19 cellular contexts compared by ENCODE assay signal in the genomic region with DNA sequence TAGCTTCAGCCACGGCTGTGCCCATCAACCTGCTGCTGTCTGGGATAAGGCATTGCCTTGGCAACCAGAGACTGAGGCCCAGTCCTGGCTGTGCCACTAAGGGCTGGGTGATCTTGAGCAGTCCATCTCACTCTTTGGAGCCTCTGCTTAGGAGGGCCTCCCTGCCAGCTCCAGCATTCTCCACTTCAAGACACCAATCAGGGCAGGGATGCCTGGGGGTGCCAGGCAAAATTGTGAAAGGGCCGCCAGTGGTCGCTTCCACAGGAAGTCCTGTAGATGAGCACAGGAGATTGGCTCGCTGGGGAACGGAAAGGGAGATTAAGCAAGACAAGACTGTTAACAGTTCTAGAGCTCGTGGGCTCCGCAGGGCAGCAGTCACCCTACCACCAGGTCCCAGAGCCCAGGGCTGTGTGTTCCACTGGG. TPM values are rescaled to one million over a fixed set of nuclear protein-coding genes. Genes with fewer than 3 reads are reported as not detected.
DNase-seq lines count a peak whose midpoint lies in the region; ATAC-seq and TF ChIP-seq lines count a peak whose summit lies in the region.
"Had no signal": no experiment of that assay in that cellular context is flagged by ENCODE, and none has a peak within 500 bp of the region (broad histone marks: within the 10 kb centered on the region; RNA-seq: fewer than 3 reads in every experiment).

A gene with protein sequence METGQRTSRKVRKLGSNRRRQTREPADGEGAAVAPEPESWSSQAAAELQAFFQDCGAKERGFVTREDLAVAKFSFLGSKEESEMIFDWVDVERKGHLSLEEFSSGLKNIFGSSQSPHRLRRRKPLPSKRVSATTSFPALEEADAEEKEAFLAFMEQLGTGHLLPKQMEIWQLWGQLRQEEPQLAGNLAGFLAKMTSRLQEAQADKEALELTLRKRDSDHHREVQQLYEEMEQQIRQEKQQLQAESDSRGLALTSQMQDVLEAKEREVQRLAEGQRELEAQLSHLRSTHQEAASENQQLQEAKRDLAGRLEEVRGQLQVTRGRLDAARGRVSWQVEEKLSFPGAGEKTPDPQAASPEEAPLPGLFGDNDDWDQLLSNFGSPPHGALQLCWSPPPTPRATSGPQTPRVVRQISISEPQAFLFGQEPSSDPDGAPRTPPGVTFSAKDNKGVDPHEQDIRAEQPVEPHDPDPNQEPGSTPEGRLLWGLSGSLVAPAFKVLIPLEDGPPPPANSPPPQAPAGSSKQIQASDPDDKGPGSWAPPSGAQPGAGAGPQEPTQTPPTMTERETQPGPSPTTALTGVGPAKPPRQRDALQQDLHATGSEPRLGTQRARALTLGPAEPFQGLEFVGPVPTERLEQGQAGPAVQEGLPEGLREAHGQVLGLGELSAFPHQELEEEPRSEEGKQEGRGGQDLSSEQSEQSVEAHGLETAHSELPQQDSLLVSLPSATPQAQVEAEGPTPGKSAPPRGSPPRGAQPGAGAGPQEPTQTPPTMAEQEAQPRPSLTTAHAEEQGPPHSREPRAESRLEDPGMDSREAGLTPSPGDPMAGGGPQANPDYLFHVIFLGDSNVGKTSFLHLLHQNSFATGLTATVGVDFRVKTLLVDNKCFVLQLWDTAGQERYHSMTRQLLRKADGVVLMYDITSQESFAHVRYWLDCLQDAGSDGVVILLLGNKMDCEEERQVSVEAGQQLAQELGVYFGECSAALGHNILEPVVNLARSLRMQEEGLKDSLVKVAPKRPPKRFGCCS (plus strand): TSS at position 346 of the 423 bp plus-strand sequence. CDS start 6,410 bp downstream, outside the sequence.

- TF ChIP-seq EP300 in upper lobe of left lung (IDR thresholded peaks at IDR 0.05) = no peak

- H3K4me3 ChIP-seq in left lung = no peak within 1 kb of the TSS
- no peak within 1 kb of the TSS for H3K4me3 ChIP-seq in upper lobe of left lung
- H3K4me3 ChIP-seq: A549, esophagus muscularis mucosa, GM23338, hepatocyte, SJCRH30 had no signal

- TF ChIP-seq CTCF in left lung (IDR thresholded peaks at IDR 0.05) (no peak), upper lobe of left lung (IDR thresholded peaks at IDR 0.05) (no peak)

- peak within 1 kb of the TSS in 1 of 2 donors; percentile 48 for H3K27ac ChIP-seq in left lung
- H3K27ac ChIP-seq in upper lobe of left lung = peak within 1 kb of the TSS in 1 of 4 donors; percentile 31
- H3K27ac ChIP-seq: A549, esophagus muscularis mucosa, hepatocyte, SJCRH30, VCaP had no signal

- H3K4me1 ChIP-seq in left lung (peaks cover 0 to 52% of the 10 kb centered on the region in 2 donors), upper lobe of left lung (peaks cover 4 to 21% (median 10%) of the 10 kb centered on the region in 4 donors)

- H3K36me3 Mint-ChIP-seq in activated T-cell treated with anti-CD3 and anti-CD28 coated beads, Interleukin-2, amount 50 U/mL, for 72 hours (ENCODE audit: insufficient read depth in 2 of 2) = peaks cover 0 to 2% of the 10 kb centered on the region in 2 donors

- no peak for DNase-seq in activated T-cell treated with anti-CD3 and anti-CD28 coated beads, Interleukin-2, amount 50 U/mL, for 72 hours
- DNase-seq in activated T-cell treated with anti-CD3 and anti-CD28 coated beads, Interleukin-2, amount 50 U/mL, for 1 hour = no peak
- peak; percentile 92 for DNase-seq in SIG-M5 treated with dmso at 0.1 percent for 504 hours (lab: John Stamatoyannopoulos, UW; ENCODE audit: unreplicated experiment)
- DNase-seq in left lung = no peak
- peak in 1 of 2 donors; percentile 39 for DNase-seq in upper lobe of left lung
- no peak for DNase-seq in cerebellum (ENCODE audit: low spot score)
- DNase-seq: amniotic stem cell; NCI-H2171 treated with DMSO at 0.1 percent for 48 hours; SJCRH30; stimulated activated naive CD8-positive, alpha-beta T cell treated with anti-CD3 and anti-CD28 coated beads, Interleukin-15, Interleukin-2, amounts not matched to agents 100 U/mL and 50 U/mL, for 24 hours had no signal

- peaks cover 9% of the 10 kb centered on the region for H3K27me3 Mint-ChIP-seq in activated T-cell treated with anti-CD3 and anti-CD28 coated beads, Interleukin-2, amount 50 U/mL, for 72 hours (ENCODE audit: low read depth)

- H3K9me3 ChIP-seq in left lung (no peaks in the 10 kb centered on the region), upper lobe of left lung (no peaks in the 10 kb centered on the region)
- H3K9me3 ChIP-seq: A549, Caco-2, esophagus muscularis mucosa, SJCRH30 had no signal

- H3K9me3 Mint-ChIP-seq in activated T-cell treated with anti-CD3 and anti-CD28 coated beads, Interleukin-2, amount 50 U/mL, for 72 hours = no peaks in the 10 kb centered on the region
- H3K9me3 Mint-ChIP-seq: GM23338, nephron had no signal

- H3K36me3 ChIP-seq in left lung (no peaks in the 10 kb centered on the region), upper lobe of left lung (no peaks in the 10 kb centered on the region)
- H3K36me3 ChIP-seq: esophagus muscularis mucosa, SJCRH30 had no signal

- H3K4me1 Mint-ChIP-seq in activated T-cell treated with anti-CD3 and anti-CD28 coated beads, Interleukin-2, amount 50 U/mL, for 72 hours (ENCODE audit: low read depth) = peaks cover 48% of the 10 kb centered on the region

- ATAC-seq in activated T-cell treated with anti-CD3 and anti-CD28 coated beads, Interleukin-2, amount 50 U/mL, for 72 hours (replicated peaks in 1 of 2) = no peak
- ATAC-seq in left lung (peak; percentile 10), upper lobe of left lung (ENCODE audit: low FRiP score in 2 of 2) (peak; percentile 29 to 58), GM18517 (IDR thresholded peaks at IDR 0.05; ENCODE audit: unreplicated experiment) (no peak), GM18511 (IDR thresholded peaks at IDR 0.05; ENCODE audit: unreplicated experiment) (no peak)
- ATAC-seq: A549; GM23338; stimulated activated naive CD8-positive, alpha-beta T cell treated with anti-CD3 and anti-CD28 coated beads, Interleukin-15, Interleukin-2, amounts not matched to agents 100 U/mL and 50 U/mL, for 24 hours had no signal

- peak within 1 kb of the TSS; percentile 93 for H3K27ac Mint-ChIP-seq in activated T-cell treated with anti-CD3 and anti-CD28 coated beads, Interleukin-2, amount 50 U/mL, for 72 hours
- H3K27ac Mint-ChIP-seq: GM23338, nephron had no signal

- H3K27me3 ChIP-seq in left lung = no peaks in the 10 kb centered on the region
- no peaks in the 10 kb centered on the region for H3K27me3 ChIP-seq in upper lobe of left lung
- H3K27me3 ChIP-seq: esophagus muscularis mucosa, hepatocyte, SJCRH30 had no signal

- intact Hi-C loops in left lung (cut with DNase I) = no loop called here

- TF ChIP-seq POLR2A in upper lobe of left lung (IDR thresholded peaks at IDR 0.05) = no peak

- WGBS in upper lobe of left lung, 2 donors = 45 to 52% methylated on average over 4 to 7 of the region's 7 CpGs

- no peak within 1 kb of the TSS for H3K4me3 Mint-ChIP-seq in activated T-cell treated with anti-CD3 and anti-CD28 coated beads, Interleukin-2, amount 50 U/mL, for 72 hours
- H3K4me3 Mint-ChIP-seq: GM23338, nephron had no signal

RNA-seq across cellular contexts. Expression of the gene that starts here (rescaled TPM):
- total RNA-seq in activated T-cell treated with anti-CD3 and anti-CD28 coated beads, Interleukin-2, amount 50 U/mL, for 72 hours = under 1 TPM; 0.05 to 0.09 TPM
- total RNA-seq in left lung (under 1 TPM; 0.26 to 0.37 TPM), upper lobe of left lung (1 to 10 TPM in 3 of 6 donors, under 1 TPM in 3; 0.20 to 3.1 (median 1.2) TPM), cerebellum (not detected)
- total RNA-seq: Caco-2, GM23338, hepatocyte, SJCRH30 had no signal

Comparison
In these comparisons a context has a peak if more than half of its experiments do, and no peak if none do; other contexts are left out.
1. Peak in ATAC-seq in left lung; RNA of the gene not detected or under 1 TPM.
2. ATAC-seq: peak in upper lobe of left lung (2 of 2); none in activated T-cell treated with anti-CD3 and anti-CD28 coated beads, Interleukin-2, amount 50 U/mL, for 72 hours (0 of 2), GM18517 (single experiment) and GM18511 (single experiment).